ENCODE assay signal across 15 cellular contexts in the genomic region with DNA sequence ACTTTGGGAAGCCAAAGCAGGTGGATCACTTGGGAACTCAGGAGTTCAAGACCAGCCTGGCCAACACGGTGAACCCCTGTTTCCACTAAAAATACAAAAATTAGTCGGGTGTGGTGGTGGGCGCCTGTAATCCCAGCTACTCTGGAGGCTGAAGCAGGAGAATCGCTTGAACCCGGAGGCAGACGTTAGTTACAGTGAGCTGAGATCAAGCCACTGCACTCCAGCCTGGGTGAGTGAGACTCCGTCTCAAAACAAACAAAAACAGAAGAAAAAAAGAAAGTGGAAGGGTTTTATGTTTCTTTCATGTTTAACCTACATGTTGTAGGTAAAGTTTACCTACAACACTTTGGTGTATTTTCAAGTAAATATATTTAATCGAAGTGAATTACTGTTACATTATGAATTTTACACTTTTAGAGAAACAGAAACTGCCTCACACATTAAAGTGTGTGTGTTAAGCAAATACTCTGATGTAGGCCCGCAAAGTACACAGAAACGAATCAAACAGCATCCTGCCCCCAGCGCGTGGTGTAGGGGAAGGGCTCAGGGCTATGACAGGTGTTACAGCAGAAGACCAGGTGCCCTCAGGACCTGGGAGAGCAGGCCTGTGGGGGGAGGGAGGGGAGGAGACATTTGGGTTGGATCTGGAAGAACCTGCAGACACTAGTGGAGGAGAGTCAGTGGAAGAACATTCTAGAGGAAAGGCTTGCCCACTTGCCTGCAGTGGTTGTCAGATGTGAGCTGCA. TPM values are rescaled to one million over a fixed set of nuclear protein-coding genes. Genes with fewer than 3 reads are reported as not detected.
DNase-seq lines count a peak whose midpoint lies in the region; ATAC-seq, FAIRE-seq and TF ChIP-seq lines count a peak whose summit lies in the region.
"Had no signal": no experiment of that assay in that cellular context is flagged by ENCODE, and none has a peak within 500 bp of the region (broad histone marks: within the 10 kb centered on the region; RNA-seq: fewer than 3 reads in every experiment).

No MANE protein-coding gene starts in this region.

- H3K4me2 ChIP-seq in MM.1S (ENCODE audit: low read depth, low read length) (no peak overlapping the region; the same call in 1 of the 2 replicates), OCI-LY7 (ENCODE audit: low read length) (peak overlapping the region; percentile 95), HepG2 (ENCODE audit: low read depth, low read length) (peak overlapping the region; percentile 20; the same call in 1 of the 2 replicates)

- no peak overlapping the region for H3K4me3 ChIP-seq in MM.1S (ENCODE audit: low read length)
- peak overlapping the region; percentile 28 for H3K4me3 ChIP-seq in OCI-LY7 (ENCODE audit: low read depth, low read length, poor library complexity, severe bottlenecking)
- no peak overlapping the region for H3K4me3 ChIP-seq in HepG2 (replicated peaks in 1 of 3; ENCODE audit: insufficient read depth in 1 of 3, low read depth in 2 of 3, low read length in 3 of 3)
- no peak overlapping the region for H3K4me3 ChIP-seq in prostate gland
- no peak overlapping the region for H3K4me3 ChIP-seq in kidney (ENCODE audit: low read length in 2 of 2)
- H3K4me3 ChIP-seq: gastrocnemius medialis, SK-N-MC had no signal

- peaks cover 25% of the 10 kb centered on the region for H3K4me1 ChIP-seq in MM.1S (ENCODE audit: low read length)
- H3K4me1 ChIP-seq in OCI-LY7 (ENCODE audit: insufficient read depth, low read length, poor library complexity, severe bottlenecking): peaks cover 79% of the 10 kb centered on the region
- H3K4me1 ChIP-seq in HepG2 (ENCODE audit: insufficient read depth, low read length): peaks cover 20% of the 10 kb centered on the region
- peaks cover 2% of the 10 kb centered on the region for H3K4me1 ChIP-seq in prostate gland (replicated peaks)
- H3K4me1 ChIP-seq in kidney (ENCODE audit: control insufficient read depth in 1 of 2, insufficient read depth in 1 of 2, low read depth in 1 of 2, low read length in 2 of 2): peaks cover 29 to 44% of the 10 kb centered on the region in 2 donors

- BruUV-seq in OCI-LY7 (replicated peaks; lab: Mats Ljungman, UMichigan): no TSS peak
- no TSS peak for BruUV-seq in HepG2 (replicated peaks; lab: Mats Ljungman, UMichigan)

- WGBS in HepG2 (ENCODE audit: low lambda C conversion rate): 70% methylated on average over 12 of the region's 12 CpGs
- WGBS in prostate gland: 63% methylated on average over 12 of the region's 12 CpGs

- POLR2A ChIA-PET in OCI-LY7 (lab: Charles Lee): interaction anchor here (1.1 to 1.7 kb wide), 3 partner anchors 9 to 20 kb away, joined by 3 to 5 read pairs (median 4); no protein-coding TSS in a partner anchor
- POLR2A ChIA-PET in HepG2 (lab: Yijun Ruan, JAX): interaction anchor here (0.6 kb wide), 1 partner anchor 1077 kb away, joined by 3 read pairs; no protein-coding TSS in a partner anchor

- FAIRE-seq in HepG2 (lab: Jason Lieb, UNC): no peak
- no peak for FAIRE-seq in kidney (lab: Jason Lieb, UNC)
- FAIRE-seq: keratinocyte had no signal

- TF ChIP-seq RAD21 in HepG2 (CRISPR knock-in tag; IDR thresholded peaks at IDR 0.05): no peak

- ATAC-seq in HepG2 (peak; percentile 55; the same call in 2 of the 3 replicates), GM19035 (IDR thresholded peaks at IDR 0.05; ENCODE audit: unreplicated experiment) (no peak), HG03196 (IDR thresholded peaks at IDR 0.05; ENCODE audit: unreplicated experiment) (no peak)
- ATAC-seq: sciatic nerve had no signal

- H3K79me2 ChIP-seq in MM.1S (ENCODE audit: low read length) (peaks cover 70% of the 10 kb centered on the region), OCI-LY7 (ENCODE audit: insufficient read depth, low read depth, low read length) (peaks cover 100% of the 10 kb centered on the region), HepG2 (ENCODE audit: insufficient read depth, low read length) (no peaks in the 10 kb centered on the region)

- peak; percentile 91 for DNase-seq in COLO668 (lab: John Stamatoyannopoulos, UW; ENCODE audit: unreplicated experiment)
- peak; percentile 41 for DNase-seq in MM.1S
- DNase-seq in OCI-LY7 (ENCODE audit: low spot score): peak; percentile 57
- DNase-seq in HepG2 (ENCODE audit: low spot score): no peak
- no peak for DNase-seq in prostate gland (ENCODE audit: low spot score)
- DNase-seq in kidney: no peak
- DNase-seq: gastrocnemius medialis, HCEC 1CT had no signal

- H3K27me3 ChIP-seq in MM.1S (replicated peaks; ENCODE audit: insufficient read depth, low read length) (no peaks in the 10 kb centered on the region), HepG2 (ENCODE audit: control insufficient read depth in 1 of 2, insufficient read depth in 2 of 2, low read length in 2 of 2) (no peaks in the 10 kb centered on the region), prostate gland (replicated peaks; ENCODE audit: insufficient read depth) (no peaks in the 10 kb centered on the region)
- H3K27me3 ChIP-seq: gastrocnemius medialis had no signal

- TF ChIP-seq EP300 in HepG2 (IDR thresholded peaks at IDR 0.05; ENCODE audit: low read depth in 2 of 2, low read length in 2 of 2) (no peak), HepG2 (CRISPR knock-in tag; IDR thresholded peaks at IDR 0.05; ENCODE audit: borderline replicate concordance) (no peak)

- intact Hi-C loops in OCI-LY7 (cut with micrococcal nuclease; ENCODE audit: unreplicated experiment) (loop anchor here (10.0 kb wide), 1 partner anchor 1166 kb away; no protein-coding TSS in a partner anchor), HepG2 (cut with micrococcal nuclease; ENCODE audit: unreplicated experiment) (no loop called here), prostate gland (cut with DNase I) (no loop called here), kidney (cut with DNase I) (no loop called here)

- H3K27ac ChIP-seq in MM.1S (ENCODE audit: low read length) (no peak overlapping the region; the same call in 1 of the 2 replicates), OCI-LY7 (ENCODE audit: low read depth, low read length, poor library complexity, severe bottlenecking) (peak overlapping the region; percentile 75), HepG2 (ENCODE audit: extremely low read length, insufficient read depth, low read length) (no peak overlapping the region), prostate gland (no peak overlapping the region), kidney (ENCODE audit: low read depth in 2 of 2, low read length in 2 of 2) (no peak overlapping the region)
- H3K27ac ChIP-seq: gastrocnemius medialis, SK-N-MC had no signal

- in situ Hi-C loops in HepG2 (cut with HindIII; ENCODE audit: extremely low pct_ligation_motif_present, low pct_unique_long_range_greater_than_20kb): no loop called here

- TF ChIP-seq CTCF in MM.1S (IDR thresholded peaks at IDR 0.05; ENCODE audit: low read length): no peak
- TF ChIP-seq CTCF in OCI-LY7 (conservative IDR thresholded peaks at IDR 0.05; ENCODE audit: low read length): no peak
- no peak for TF ChIP-seq CTCF in HepG2 (CRISPR knock-in tag; IDR thresholded peaks at IDR 0.05)
- TF ChIP-seq CTCF in prostate gland (IDR thresholded peaks at IDR 0.05): no peak
- TF ChIP-seq CTCF in kidney (IDR thresholded peaks at IDR 0.05; ENCODE audit: borderline replicate concordance, extremely low read depth, insufficient read depth): no peak

- H3K9me2 ChIP-seq in MM.1S (replicated peaks; ENCODE audit: insufficient read depth, low read length) (no peaks in the 10 kb centered on the region), OCI-LY7 (ENCODE audit: insufficient read depth, low read length) (no peaks in the 10 kb centered on the region)

- H3K9me3 ChIP-seq in MM.1S (replicated peaks; ENCODE audit: insufficient read depth, low read length) (no peaks in the 10 kb centered on the region), OCI-LY7 (ENCODE audit: low read length) (no peaks in the 10 kb centered on the region), HepG2 (ENCODE audit: low read length) (no peaks in the 10 kb centered on the region), prostate gland (no peaks in the 10 kb centered on the region), kidney (ENCODE audit: control insufficient read depth in 1 of 2, low read length in 2 of 2) (no peaks in the 10 kb centered on the region)
- H3K9me3 ChIP-seq: gastrocnemius medialis had no signal

- H4K20me1 ChIP-seq in MM.1S (ENCODE audit: insufficient read depth, low read length): no peaks in the 10 kb centered on the region
- peaks cover 24% of the 10 kb centered on the region for H4K20me1 ChIP-seq in OCI-LY7 (ENCODE audit: insufficient read depth, low read length)
- H4K20me1 ChIP-seq in HepG2 (ENCODE audit: insufficient read depth, low read length): no peaks in the 10 kb centered on the region

- H3K9ac ChIP-seq in MM.1S (ENCODE audit: low read length) (no peak overlapping the region), HepG2 (ENCODE audit: insufficient read depth, low read depth, low read length) (no peak overlapping the region), kidney (ENCODE audit: low read length in 2 of 2) (no peak overlapping the region)

- 0 out of 2 replicates have a peak, but pooled peaks cover 11% of the 10 kb centered on the region for H3F3A ChIP-seq in MM.1S (ENCODE audit: insufficient read depth, low read length)

- CTCF ChIA-PET in OCI-LY7 (lab: Charles Lee; ENCODE audit: unreplicated experiment) (no interaction called here), HepG2 (lab: Yijun Ruan, JAX; ENCODE audit: low intra/inter-chr PET ratio, low total read pairs) (no interaction called here)

- no peaks in the 10 kb centered on the region for H3K36me3 ChIP-seq in MM.1S (replicated peaks; ENCODE audit: insufficient read depth, low read length)
- H3K36me3 ChIP-seq in OCI-LY7 (ENCODE audit: insufficient read depth, low read length): peaks cover 75% of the 10 kb centered on the region
- H3K36me3 ChIP-seq in HepG2 (replicated peaks in 1 of 2; ENCODE audit: control insufficient read depth in 1 of 2, insufficient read depth in 2 of 2, low read length in 2 of 2): no peaks in the 10 kb centered on the region
- no peaks in the 10 kb centered on the region for H3K36me3 ChIP-seq in prostate gland
- no peaks in the 10 kb centered on the region for H3K36me3 ChIP-seq in kidney (ENCODE audit: control insufficient read depth in 1 of 2, insufficient read depth in 2 of 2, low read length in 2 of 2)
- H3K36me3 ChIP-seq: gastrocnemius medialis had no signal

- H2AFZ ChIP-seq in MM.1S (ENCODE audit: low read length) (no peak overlapping the region), OCI-LY7 (ENCODE audit: low read length) (no peak overlapping the region), HepG2 (ENCODE audit: low read length) (no peak overlapping the region)

- TF ChIP-seq POLR2A in HepG2 (IDR thresholded peaks at IDR 0.05; ENCODE audit: insufficient read depth in 1 of 2, low read depth in 2 of 2, low read length in 2 of 2) (no peak), prostate gland (IDR thresholded peaks at IDR 0.05) (no peak)

RNA-seq across cellular contexts. Expression of a gene that starts 39.0 kb away (rescaled TPM):
- total RNA-seq in OCI-LY7 (2014; rRNA removed; shearing (Covaris generic)): 1.0 and 1.6 TPM in 2 replicates
- 1.7 and 2.0 TPM in 2 replicates for total RNA-seq in OCI-LY7 (2022)
- not detected in 2 replicates for total RNA-seq in HepG2 (2016; rRNA removed; fragmentation: Illumina TruSeq; extraction: Trizol)
- not detected in 2 replicates for total RNA-seq in HepG2 (2016; cell fraction: cytosol; rRNA removed; fragmentation: Illumina TruSeq; extraction: Trizol; ENCODE audit: low read depth)
- total RNA-seq in HepG2 (2016; cell fraction: insoluble cytoplasmic fraction; rRNA removed; fragmentation: Illumina TruSeq; extraction: Trizol): not detected in 2 replicates
- not detected in 2 replicates for total RNA-seq in HepG2 (2016; cell fraction: membrane; rRNA removed; fragmentation: Illumina TruSeq; extraction: Trizol)
- total RNA-seq in HepG2 (2016; cell fraction: nucleus; rRNA removed; fragmentation: Illumina TruSeq; extraction: Trizol): not detected in 2 replicates
- polyA plus RNA-seq in HepG2 (2011; rRNA removed): not detected in 2 replicates
- polyA plus RNA-seq in HepG2 (2011; cell fraction: cytosol; rRNA removed): not detected in 2 replicates
- not detected in 2 replicates for polyA plus RNA-seq in HepG2 (2011; cell fraction: nucleus; rRNA removed)
- polyA plus RNA-seq in HepG2 (2012): not detected in 2 replicates
- not detected in 2 replicates for polyA plus RNA-seq in HepG2 (2016; cell fraction: cytosol; fragmentation: Illumina TruSeq; extraction: Trizol; ENCODE audit: low read depth)
- not detected in 2 replicates for polyA plus RNA-seq in HepG2 (2016; cell fraction: insoluble cytoplasmic fraction; fragmentation: Illumina TruSeq; extraction: Trizol; ENCODE audit: low read depth)
- polyA plus RNA-seq in HepG2 (2016; cell fraction: membrane; fragmentation: Illumina TruSeq; extraction: Trizol; ENCODE audit: low read depth): not detected in 2 replicates
- polyA plus RNA-seq in HepG2 (2016; cell fraction: nucleus; fragmentation: Illumina TruSeq; extraction: Trizol; ENCODE audit: insufficient read depth, low read depth): not detected in 2 replicates
- not detected in 2 replicates for polyA minus RNA-seq in HepG2 (2011; rRNA and poly(A)+ RNA removed; ENCODE audit: low replicate concordance)
- not detected in 2 replicates for polyA minus RNA-seq in HepG2 (2011; cell fraction: cytosol; rRNA and poly(A)+ RNA removed)
- not detected in 2 replicates for polyA minus RNA-seq in HepG2 (2011; cell fraction: nucleus; rRNA and poly(A)+ RNA removed)
- total RNA-seq in prostate gland: 1 to 10 TPM in 1 of 2 donors, not detected in 1; 2.6 TPM
- total RNA-seq in kidney: 1.0 TPM
- not detected for polyA plus RNA-seq in kidney (ENCODE audit: insufficient read depth, low read depth, low replicate concordance)
- total RNA-seq: MCF 10A had no signal
- polyA plus RNA-seq: BJ, keratinocyte had no signal

Comparison
In these comparisons a context has a peak if more than half of its experiments do, and no peak if none do; other contexts are left out.
1. DNase-seq: peak in COLO668 (single experiment), MM.1S (single experiment) and OCI-LY7 (single experiment); none in HepG2 (single experiment), prostate gland (single experiment) and kidney (single experiment).